8 cellular contexts compared by ENCODE assay signal in the genomic region with DNA sequence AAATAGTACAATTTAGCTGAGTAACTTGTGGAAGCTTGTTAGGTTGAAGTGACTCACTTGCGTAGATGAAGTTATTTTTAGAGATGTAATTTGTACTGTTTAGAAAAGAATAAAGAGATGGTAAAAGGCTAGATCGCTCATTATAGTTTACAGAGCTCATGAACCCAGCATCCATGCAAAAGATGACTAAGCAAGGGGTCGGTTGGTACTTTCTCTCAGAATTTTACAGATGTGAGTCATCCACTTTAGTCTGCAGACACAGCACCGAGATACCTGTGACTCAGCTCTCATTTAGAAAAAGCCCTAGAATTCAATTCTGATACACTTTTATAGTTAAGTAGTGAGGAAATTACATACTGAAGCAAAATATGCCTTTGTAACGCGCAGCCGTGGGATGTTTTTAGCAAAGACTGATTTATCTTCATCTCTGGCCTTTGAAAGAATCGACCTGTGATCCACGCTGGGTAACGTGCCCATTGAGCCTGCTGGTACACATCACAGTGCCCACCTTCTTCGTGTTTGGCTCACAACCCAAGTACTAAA.
A peak's percentile ranks its signal among the peaks of the same experiment; 100 is the strongest.
DNase-seq lines count a peak whose midpoint lies in the region; ATAC-seq, FAIRE-seq and TF ChIP-seq lines count a peak whose summit lies in the region.

No MANE protein-coding gene starts in this region.

- H3K79me2 ChIP-seq in endothelial cell of umbilical vein (ENCODE audit: control insufficient read depth, insufficient read depth, low read length), result no peaks in the 10 kb centered on the region

- H3K4me2 ChIP-seq in endothelial cell of umbilical vein (ENCODE audit: insufficient read depth, low read length), result peak overlapping the region; percentile 53

- peaks cover 36% of the 10 kb centered on the region for H3K4me1 ChIP-seq in RWPE2 (ENCODE audit: insufficient read depth, poor library complexity, severe bottlenecking)
- peaks cover 29% of the 10 kb centered on the region for H3K4me1 ChIP-seq in endothelial cell of umbilical vein (ENCODE audit: control insufficient read depth, extremely low read depth, insufficient read depth, low read length)
- peaks cover 14% of the 10 kb centered on the region for H3K4me1 ChIP-seq in rectal smooth muscle tissue (ENCODE audit: control insufficient read depth, insufficient read depth, low read length)

- BruUV-seq in endothelial cell of umbilical vein (replicated peaks; lab: Mats Ljungman, UMichigan), result no TSS peak

- H3K27ac Mint-ChIP-seq in endothelial cell (ENCODE audit: unreplicated experiment), result no peak overlapping the region

- H3K4me1 Mint-ChIP-seq in endothelial cell (ENCODE audit: unreplicated experiment), result peaks cover 14% of the 10 kb centered on the region

- no peak for TF ChIP-seq CTCF in RWPE2 (IDR thresholded peaks at IDR 0.05; ENCODE audit: poor library complexity, severe bottlenecking)
- no peak for TF ChIP-seq CTCF in endothelial cell of umbilical vein (IDR thresholded peaks at IDR 0.05; ENCODE audit: extremely low read depth in 1 of 2, insufficient read depth in 1 of 2, low read depth in 1 of 2, low read length in 2 of 2)
- no peak for TF ChIP-seq CTCF in endothelial cell (IDR thresholded peaks at IDR 0.05; ENCODE audit: unreplicated experiment)

- peak; percentile 86 for ATAC-seq in RWPE2 (ENCODE audit: low read depth)
- no peak for ATAC-seq in HG02642 (IDR thresholded peaks at IDR 0.05; ENCODE audit: poor library complexity, unreplicated experiment)
- ATAC-seq in GM19397 (IDR thresholded peaks at IDR 0.05; ENCODE audit: unreplicated experiment), result no peak

- no peak for TF ChIP-seq POLR2A in endothelial cell of umbilical vein (IDR thresholded peaks at IDR 0.05; ENCODE audit: low read depth, low read length)

- H3K9ac ChIP-seq in endothelial cell of umbilical vein (replicated peaks; ENCODE audit: extremely low read depth, insufficient read depth, low read length) (peak overlapping the region; percentile 70), rectal smooth muscle tissue (ENCODE audit: low read length) (no peak overlapping the region)

- no peaks in the 10 kb centered on the region for H3K9me1 ChIP-seq in endothelial cell of umbilical vein (replicated peaks; ENCODE audit: control insufficient read depth, extremely low read depth, insufficient read depth, low read length)

- no peak overlapping the region for H3K4me3 Mint-ChIP-seq in endothelial cell (ENCODE audit: unreplicated experiment)

- no peaks in the 10 kb centered on the region for H3K9me3 Mint-ChIP-seq in endothelial cell (ENCODE audit: unreplicated experiment)

- intact Hi-C loops in endothelial cell of umbilical vein (cut with micrococcal nuclease), result loop anchor here (1.0 to 10.0 kb wide), 5 partner anchors 80 to 501 kb away; partner anchors contain the start of gene MRPL33

- peak; percentile 3 for DNase-seq in DMS79 (lab: John Stamatoyannopoulos, UW)
- DNase-seq in H4 (ENCODE audit: low spot score), result peak; percentile 94
- peak; percentile 55 for DNase-seq in RWPE2 (ENCODE audit: low spot score)
- peak; percentile 96 for DNase-seq in endothelial cell of umbilical vein (ENCODE audit: low read depth, low spot score)
- DNase-seq in endothelial cell (ENCODE audit: low spot score), result no peak

- H3K9me3 ChIP-seq in RWPE2 (ENCODE audit: severe bottlenecking) (no peaks in the 10 kb centered on the region), endothelial cell of umbilical vein (replicated peaks; ENCODE audit: control insufficient read depth, insufficient read depth, low read length) (no peaks in the 10 kb centered on the region)

- H3K36me3 Mint-ChIP-seq in endothelial cell (ENCODE audit: low read depth, unreplicated experiment), result peaks cover 8% of the 10 kb centered on the region

- H3K27ac ChIP-seq in RWPE2 (ENCODE audit: poor library complexity, severe bottlenecking) (peak overlapping the region; percentile 96), endothelial cell of umbilical vein (ENCODE audit: insufficient read depth, low read depth, low read length) (peak overlapping the region; percentile 98), rectal smooth muscle tissue (ENCODE audit: low read depth, low read length) (peak overlapping the region; percentile 81)

- peaks cover 4% of the 10 kb centered on the region for H3K27me3 Mint-ChIP-seq in endothelial cell (ENCODE audit: unreplicated experiment)

- CTCF ChIA-PET in endothelial cell of umbilical vein (lab: Charles Lee), result interaction anchor here (0.7 to 2.5 kb wide), 19 partner anchors 10 to 593 kb away, joined by 3 to 11 read pairs (median 5); no protein-coding TSS in a partner anchor

- POLR2A ChIA-PET in endothelial cell of umbilical vein (lab: Charles Lee), result interaction anchor here (0.7 to 2.2 kb wide), 5 partner anchors 115 to 466 kb away, joined by 4 to 10 read pairs (median 4); partner anchors contain the start of gene FOSL2

- H3K4me3 ChIP-seq in RWPE2 (ENCODE audit: severe bottlenecking), result no peak overlapping the region
- no peak overlapping the region for H3K4me3 ChIP-seq in endothelial cell of umbilical vein (replicated peaks in 1 of 3; ENCODE audit: insufficient read depth in 1 of 3, low read depth in 1 of 3, low read length in 3 of 3)
- peak overlapping the region; percentile 13 for H3K4me3 ChIP-seq in rectal smooth muscle tissue (ENCODE audit: low read length)

- FAIRE-seq in endothelial cell of umbilical vein (lab: Jason Lieb, UNC), result peak; percentile 99

- H3K27me3 ChIP-seq in RWPE2 (ENCODE audit: insufficient read depth, poor library complexity, severe bottlenecking), result no peaks in the 10 kb centered on the region
- H3K27me3 ChIP-seq in endothelial cell of umbilical vein (ENCODE audit: control insufficient read depth in 2 of 2, insufficient read depth in 2 of 2, low read length in 2 of 2), result no peaks in the 10 kb centered on the region
- no peaks in the 10 kb centered on the region for H3K27me3 ChIP-seq in rectal smooth muscle tissue (ENCODE audit: control insufficient read depth, insufficient read depth, low read length)

- H2AFZ ChIP-seq in endothelial cell of umbilical vein (ENCODE audit: low read depth, low read length), result peak overlapping the region; percentile 67

- dilution Hi-C loops in endothelial cell of umbilical vein (cut with MboI; ENCODE audit: extremely low pct_ligation_motif_present, low sequenced_read_pairs), result no loop called here

- no peaks in the 10 kb centered on the region for H4K20me1 ChIP-seq in endothelial cell of umbilical vein (replicated peaks; ENCODE audit: control insufficient read depth, extremely low read depth, insufficient read depth, low read length)

- H3K36me3 ChIP-seq in RWPE2 (ENCODE audit: low read depth), result no peaks in the 10 kb centered on the region
- no peaks in the 10 kb centered on the region for H3K36me3 ChIP-seq in endothelial cell of umbilical vein (ENCODE audit: control insufficient read depth in 2 of 2, extremely low read depth in 1 of 2, insufficient read depth in 2 of 2, low read length in 2 of 2)
- no peaks in the 10 kb centered on the region for H3K36me3 ChIP-seq in rectal smooth muscle tissue (ENCODE audit: control insufficient read depth, insufficient read depth, low read length)

TF ChIP-seq in endothelial cell of umbilical vein, 7 proteins besides CTCF, POLR2A, EP300 and RAD21:
- TF ChIP-seq JUN (IDR thresholded peaks at IDR 0.05; ENCODE audit: borderline replicate concordance, insufficient read depth, insufficient read length, low read depth) (peak; percentile 99), GATA2 (IDR thresholded peaks at IDR 0.05; ENCODE audit: insufficient read depth, insufficient read length, low read depth, low read length) (peak; percentile 50), MAX (IDR thresholded peaks at IDR 0.05; ENCODE audit: insufficient read depth, insufficient read length) (no peak), EZH2 (IDR thresholded peaks at IDR 0.05; ENCODE audit: borderline replicate concordance, low read depth, low read length, severe bottlenecking) (no peak), MYC (IDR thresholded peaks at IDR 0.05; ENCODE audit: low read depth, low read length) (no peak), POLR2AphosphoS5 (IDR thresholded peaks at IDR 0.05; ENCODE audit: insufficient read depth, low read depth, low read length) (peak; percentile 80), FOS (IDR thresholded peaks at IDR 0.05; ENCODE audit: borderline replicate concordance, insufficient read depth, low read length) (peak; percentile 100)
